Comparison of ENCODE assay signal across 21 cellular contexts in the genomic region with DNA sequence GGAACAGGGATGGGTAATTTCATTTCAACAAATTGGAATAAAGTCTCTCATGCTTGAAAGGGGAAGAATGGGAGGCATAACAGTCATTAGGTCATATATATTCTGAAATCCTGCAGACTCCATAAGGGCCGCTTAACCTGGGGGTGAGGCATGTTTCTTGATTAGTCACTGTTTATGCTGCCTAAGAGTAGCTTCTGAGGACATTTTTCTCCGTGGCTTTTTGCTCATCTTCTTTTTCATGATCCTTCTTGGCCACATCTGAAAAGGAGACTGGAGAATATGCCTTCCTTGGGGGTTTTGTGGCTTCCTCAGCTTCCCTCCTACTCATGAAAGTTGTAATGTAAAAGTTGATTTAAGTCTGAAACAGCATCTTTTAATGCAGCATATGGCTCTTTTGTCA. TPM values are rescaled to one million over a fixed set of nuclear protein-coding genes. Genes with fewer than 3 reads are reported as not detected.
"Had no signal": no experiment of that assay in that cellular context is flagged by ENCODE, and none has a peak within 500 bp of the region (broad histone marks: within the 10 kb centered on the region; RNA-seq: fewer than 3 reads in every experiment).

No MANE protein-coding gene starts in this region.

- DNase-seq: activated effector memory CD4-positive, alpha-beta T cell treated with Interleukin-2 at 50 U/mL for 16 hours; activated naive CD4-positive, alpha-beta T cell treated with anti-CD3 and anti-CD28 coated beads, Interleukin-2, amount 10 ng/mL, durations not matched to agents 7 days and 5 days; amniotic stem cell; effector CD8-positive, alpha-beta T cell; esophagus squamous epithelium; immature natural killer cell; kidney glomerular epithelial cell; left ventricle myocardium inferior; naive B cell; stimulated activated CD4-positive, alpha-beta T cell treated with anti-CD3 and anti-CD28 coated beads, Interleukin-2, amount 100 ng/mL, for 24 hours; transverse colon; uterus; WERI-Rb-1 had no signal

- H3K4me1 ChIP-seq: esophagus squamous epithelium, left ventricle myocardium inferior, suprapubic skin, transverse colon, uterus had no signal

- H3K36me3 ChIP-seq: cardiac muscle cell, esophagus squamous epithelium, left ventricle myocardium inferior, suprapubic skin, transverse colon, uterus, WERI-Rb-1 had no signal

- H3K27ac ChIP-seq: cardiac muscle cell, esophagus squamous epithelium, left ventricle myocardium inferior, suprapubic skin, transverse colon, uterus, WERI-Rb-1 had no signal

- H3K27me3 Mint-ChIP-seq: dendritic cell treated with granulocyte-macrophage colony-stimulating factor and Interleukin-4, amounts not matched to agents 40 ng/mL and 50 ng/mL, for 4 days; progenitor cell of endocrine pancreas had no signal

- H3K27ac Mint-ChIP-seq: activated naive CD4-positive, alpha-beta T cell treated with anti-CD3 and anti-CD28 coated beads, Interleukin-2, amount 10 ng/mL, durations not matched to agents 7 days and 5 days; dendritic cell treated with granulocyte-macrophage colony-stimulating factor and Interleukin-4, amounts not matched to agents 40 ng/mL and 50 ng/mL, for 4 days; immature natural killer cell; memory B cell; naive B cell; progenitor cell of endocrine pancreas; stimulated activated naive CD8-positive, alpha-beta T cell treated with anti-CD3 and anti-CD28 coated beads, Interleukin-15, Interleukin-2, amounts not matched to agents 100 ng/mL and 50 ng/mL, for 24 hours; T-helper 1 cell treated with Interleukin-12 subunit alpha and Interleukin-12 subunit beta and Interleukin-4 antibody, amounts not matched to agents 30 μg/mL and 1 μg/mL, for 36 hours had no signal

- H3K36me3 Mint-ChIP-seq: activated naive CD4-positive, alpha-beta T cell treated with anti-CD3 and anti-CD28 coated beads, Interleukin-2, amount 10 ng/mL, durations not matched to agents 7 days and 5 days; immature natural killer cell; memory B cell; naive B cell had no signal

- H3K4me3 ChIP-seq: cardiac muscle cell, esophagus squamous epithelium, left ventricle myocardium inferior, suprapubic skin, transverse colon, uterus had no signal

- H3K9me3 Mint-ChIP-seq: activated naive CD4-positive, alpha-beta T cell treated with anti-CD3 and anti-CD28 coated beads, Interleukin-2, amount 10 ng/mL, durations not matched to agents 7 days and 5 days; dendritic cell treated with granulocyte-macrophage colony-stimulating factor and Interleukin-4, amounts not matched to agents 40 ng/mL and 50 ng/mL, for 4 days; memory B cell; neural crest cell; stimulated activated naive CD8-positive, alpha-beta T cell treated with anti-CD3 and anti-CD28 coated beads, Interleukin-15, Interleukin-2, amounts not matched to agents 100 ng/mL and 50 ng/mL, for 24 hours; T-helper 1 cell treated with Interleukin-12 subunit alpha and Interleukin-12 subunit beta and Interleukin-4 antibody, amounts not matched to agents 30 μg/mL and 1 μg/mL, for 36 hours had no signal

- H3K27me3 ChIP-seq: cardiac muscle cell, esophagus squamous epithelium, suprapubic skin, transverse colon, uterus had no signal

- H3K4me1 Mint-ChIP-seq: immature natural killer cell, memory B cell, naive B cell, neural crest cell had no signal

- H3K4me3 Mint-ChIP-seq: activated naive CD4-positive, alpha-beta T cell treated with anti-CD3 and anti-CD28 coated beads, Interleukin-2, amount 10 ng/mL, durations not matched to agents 7 days and 5 days; dendritic cell treated with granulocyte-macrophage colony-stimulating factor and Interleukin-4, amounts not matched to agents 40 ng/mL and 50 ng/mL, for 4 days; immature natural killer cell; memory B cell; naive B cell; neural crest cell; stimulated activated naive CD8-positive, alpha-beta T cell treated with anti-CD3 and anti-CD28 coated beads, Interleukin-15, Interleukin-2, amounts not matched to agents 100 ng/mL and 50 ng/mL, for 24 hours; T-helper 1 cell treated with Interleukin-12 subunit alpha and Interleukin-12 subunit beta and Interleukin-4 antibody, amounts not matched to agents 30 μg/mL and 1 μg/mL, for 36 hours had no signal

- H3K9me3 ChIP-seq: esophagus squamous epithelium, left ventricle myocardium inferior, suprapubic skin, transverse colon, uterus had no signal

RNA-seq across cellular contexts. Expression of gene CFAP20DC, which starts 20.0 kb away (rescaled TPM):
- total RNA-seq: left ventricle myocardium inferior had no signal
